8 cellular contexts compared by ENCODE assay signal in genomic region chr2:105521176-105521575, GRCh38.
A peak's percentile ranks its signal among the peaks of the same experiment; 100 is the strongest.
DNase-seq lines count a peak whose midpoint lies in the region; ATAC-seq and TF ChIP-seq lines count a peak whose summit lies in the region.

No MANE protein-coding gene starts in this region.

- no peak for TF ChIP-seq POLR2A in prostate gland (IDR thresholded peaks at IDR 0.05)

- no peak for ATAC-seq in HG03139 (IDR thresholded peaks at IDR 0.05; ENCODE audit: unreplicated experiment)
- ATAC-seq in HG02623 (IDR thresholded peaks at IDR 0.05; ENCODE audit: unreplicated experiment) = no peak

- intact Hi-C loops in dorsolateral prefrontal cortex (cut with DNase I) = loop anchor here in 1 of 2 donors (2.0 kb wide), 1 partner anchor 152 kb away; no protein-coding TSS in a partner anchor
- intact Hi-C loops in prostate gland (cut with DNase I) = loop anchor here (2.0 kb wide), 1 partner anchor 150 kb away; no protein-coding TSS in a partner anchor

- H3K27me3 ChIP-seq in dorsolateral prefrontal cortex (no peaks in the 10 kb centered on the region), prostate gland (replicated peaks; ENCODE audit: insufficient read depth) (no peaks in the 10 kb centered on the region)

- H3K4me3 ChIP-seq in dorsolateral prefrontal cortex = no peak overlapping the region
- no peak overlapping the region for H3K4me3 ChIP-seq in prostate gland

- H3K36me3 ChIP-seq in prostate gland = no peaks in the 10 kb centered on the region

- no peaks in the 10 kb centered on the region for H3K9me3 ChIP-seq in prostate gland

- TF ChIP-seq CTCF in dorsolateral prefrontal cortex (IDR thresholded peaks at IDR 0.05 in 54 of 56, conservative IDR thresholded peaks at IDR 0.05 in 2 of 56; ENCODE audit: low read depth in 1 of 56, partially characterized antibody in 56 of 56) (peak; percentile 36 to 88 (median 70)), prostate gland (IDR thresholded peaks at IDR 0.05) (peak; percentile 25 to 70 (median 62))

- no peaks in the 10 kb centered on the region for H3K4me1 ChIP-seq in prostate gland (replicated peaks)

- no peak overlapping the region for H3K27ac ChIP-seq in dorsolateral prefrontal cortex
- no peak overlapping the region for H3K27ac ChIP-seq in prostate gland

- DNase-seq in DMS 273 (lab: John Stamatoyannopoulos, UW; ENCODE audit: unreplicated experiment) (peak; percentile 50), DMS 273 treated with DMSO at 0.1 percent for 48 hours (lab: John Stamatoyannopoulos, UW) (no peak), NCI-H1694 treated with DMSO at 0.1 percent for 48 hours (lab: John Stamatoyannopoulos, UW) (peak; percentile 50), dorsolateral prefrontal cortex (no peak), prostate gland (ENCODE audit: low spot score) (no peak)
- DNase-seq in activated CD4-positive, CD25-positive, alpha-beta regulatory T cell treated with anti-CD3 and anti-CD28 coated beads, Interleukin-2, amount 50 U/mL, for 72 hours = no peak

- WGBS in prostate gland = 10% methylated on average over 1 of the region's 1 CpG

Comparison
In these comparisons a context has a peak if more than half of its experiments do, and no peak if none do; other contexts are left out.
1. DNase-seq: peak in DMS 273 (single experiment) and NCI-H1694 treated with DMSO at 0.1 percent for 48 hours (single experiment); none in DMS 273 treated with DMSO at 0.1 percent for 48 hours (single experiment), dorsolateral prefrontal cortex (0 of 10), prostate gland (single experiment) and activated CD4-positive, CD25-positive, alpha-beta regulatory T cell treated with anti-CD3 and anti-CD28 coated beads, Interleukin-2, amount 50 U/mL, for 72 hours (single experiment).